Comparison of ENCODE assay signal across 1 cellular context in the genomic region with DNA sequence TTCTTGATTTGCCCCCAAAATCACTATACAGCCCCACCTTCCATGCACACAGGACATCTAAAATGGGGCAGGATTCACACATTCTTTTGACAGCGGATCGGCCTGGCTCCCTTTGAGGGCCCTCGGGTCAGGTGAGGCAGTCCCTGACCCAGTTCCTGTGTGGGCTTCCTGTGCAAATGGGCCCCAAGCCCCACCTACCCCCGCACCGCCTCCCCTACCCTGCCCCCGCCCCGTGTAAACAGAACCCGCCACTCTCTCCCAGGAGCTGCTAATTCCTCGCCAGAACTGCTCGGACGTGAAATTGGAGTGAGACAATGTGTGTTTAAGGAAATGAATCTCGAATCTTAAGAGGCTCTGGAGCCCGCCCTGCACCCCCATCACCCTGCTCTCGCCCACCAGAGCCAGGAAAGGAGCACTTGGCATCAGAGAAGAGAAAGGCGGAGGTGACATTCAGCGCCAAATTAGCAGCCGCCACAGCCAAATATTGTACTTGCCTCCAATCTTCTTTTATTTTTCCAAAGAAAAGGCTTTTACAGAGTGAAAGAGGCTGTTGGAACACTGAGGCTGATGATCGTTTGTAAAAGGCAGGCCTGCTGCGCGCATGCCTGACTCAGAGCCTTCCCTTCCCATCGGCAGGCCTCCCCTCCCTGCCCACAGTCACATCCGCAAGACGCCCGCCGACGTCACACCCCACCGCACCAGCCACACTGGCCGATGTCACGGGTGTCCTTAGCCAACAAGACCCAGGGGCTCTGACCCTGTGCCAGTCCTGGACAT.
TF ChIP-seq lines count a peak whose summit lies in the region.

No MANE protein-coding gene starts in this region.

TF ChIP-seq in H1, 55 proteins besides CTCF, POLR2A, EP300 and RAD21 (continued from another document):
- TF ChIP-seq, protein P1, sequence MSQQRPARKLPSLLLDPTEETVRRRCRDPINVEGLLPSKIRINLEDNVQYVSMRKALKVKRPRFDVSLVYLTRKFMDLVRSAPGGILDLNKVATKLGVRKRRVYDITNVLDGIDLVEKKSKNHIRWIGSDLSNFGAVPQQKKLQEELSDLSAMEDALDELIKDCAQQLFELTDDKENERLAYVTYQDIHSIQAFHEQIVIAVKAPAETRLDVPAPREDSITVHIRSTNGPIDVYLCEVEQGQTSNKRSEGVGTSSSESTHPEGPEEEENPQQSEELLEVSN (IDR thresholded peaks at IDR 0.05) = no peak
- TF ChIP-seq RXRA (IDR thresholded peaks at IDR 0.05; ENCODE audit: insufficient read depth, low read depth, low read length) (no peak), GABPA (IDR thresholded peaks at IDR 0.05; ENCODE audit: borderline replicate concordance, insufficient read depth, low read length) (no peak), SP2 (IDR thresholded peaks at IDR 0.05; ENCODE audit: low read length) (no peak), FOSL1 (IDR thresholded peaks at IDR 0.05; ENCODE audit: insufficient read depth, low read depth, low read length) (no peak), SUZ12 (IDR thresholded peaks at IDR 0.05; ENCODE audit: low read length) (no peak), KDM1A (IDR thresholded peaks at IDR 0.05; ENCODE audit: borderline replicate concordance, low read length) (no peak), CREB1 (IDR thresholded peaks at IDR 0.05) (no peak), SP4 (IDR thresholded peaks at IDR 0.05; ENCODE audit: low read length) (no peak)
TF ChIP-seq in H1: peak in this region for 0.
